Comparison of ENCODE assay signal across 1 cellular context in genomic region chrX:154411322-154411980, GRCh38.
A peak's percentile ranks its signal among the peaks of the same experiment; 100 is the strongest.
TF ChIP-seq lines count a peak whose summit lies in the region.

Gene TAFAZZIN (plus strand): TSS chrX:154411539. CDS start chrX:154411844, 305 bp downstream.

TF ChIP-seq in HepG2, 621 proteins besides CTCF, POLR2A, EP300 and RAD21 (continued from another document and continues in another):
- no peak for TF ChIP-seq ARID5B (CRISPR knock-in tag; IDR thresholded peaks at IDR 0.05)
- TF ChIP-seq ATF6 (CRISPR knock-in tag; conservative IDR thresholded peaks at IDR 0.05): no peak
- TF ChIP-seq ZNF576 (CRISPR knock-in tag; IDR thresholded peaks at IDR 0.05): no peak
- no peak for TF ChIP-seq KAT2B (IDR thresholded peaks at IDR 0.05; ENCODE audit: borderline replicate concordance, low read depth, low read length)
- TF ChIP-seq GABPB1 (CRISPR knock-in tag; IDR thresholded peaks at IDR 0.05): peak; percentile 84
- peak; percentile 57; the same call in 1 of the 2 replicates for TF ChIP-seq POLR2G (IDR thresholded peaks at IDR 0.05; ENCODE audit: low read depth, low read length)
- TF ChIP-seq ZBED4 (CRISPR knock-in tag; IDR thresholded peaks at IDR 0.05; ENCODE audit: borderline replicate concordance): no peak
- no peak for TF ChIP-seq HINFP (CRISPR knock-in tag; IDR thresholded peaks at IDR 0.05; ENCODE audit: low read depth)
- no peak for TF ChIP-seq ZNF839 (CRISPR knock-in tag; IDR thresholded peaks at IDR 0.05; ENCODE audit: borderline replicate concordance)
- TF ChIP-seq ZMYM4 (CRISPR knock-in tag; IDR thresholded peaks at IDR 0.05): no peak
- TF ChIP-seq KIAA2018 (CRISPR knock-in tag; IDR thresholded peaks at IDR 0.05; ENCODE audit: borderline replicate concordance): no peak
- peak; percentile 74 for TF ChIP-seq ZFX (CRISPR knock-in tag; IDR thresholded peaks at IDR 0.05; ENCODE audit: low read depth)
- no peak for TF ChIP-seq ZBTB21 (CRISPR knock-in tag; IDR thresholded peaks at IDR 0.05)
- 0 out of 2 replicates have a peak, but pooled peaks have one; percentile 40 for TF ChIP-seq ZBTB14 (CRISPR knock-in tag; IDR thresholded peaks at IDR 0.05)
- no peak for TF ChIP-seq HOXA7 (CRISPR knock-in tag; IDR thresholded peaks at IDR 0.05)
- TF ChIP-seq ZFP36L2 (CRISPR knock-in tag; IDR thresholded peaks at IDR 0.05): no peak
- TF ChIP-seq MAF1 (CRISPR knock-in tag; IDR thresholded peaks at IDR 0.05; ENCODE audit: borderline replicate concordance): no peak
- no peak for TF ChIP-seq SRSF4 (IDR thresholded peaks at IDR 0.05; ENCODE audit: low read depth, low read length, poor library complexity, severe bottlenecking)
- no peak; the same call in 1 of the 2 replicates for TF ChIP-seq SP2 (CRISPR knock-in tag; IDR thresholded peaks at IDR 0.05)
- TF ChIP-seq ATF3 (CRISPR knock-in tag; IDR thresholded peaks at IDR 0.05): no peak
- no peak; the same call in 1 of the 2 replicates for TF ChIP-seq ZNF460 (CRISPR knock-in tag; IDR thresholded peaks at IDR 0.05; ENCODE audit: borderline replicate concordance)
- TF ChIP-seq SATB2 (CRISPR knock-in tag; IDR thresholded peaks at IDR 0.05): no peak
- no peak for TF ChIP-seq WIZ (CRISPR knock-in tag; IDR thresholded peaks at IDR 0.05)
- TF ChIP-seq ZMYM3 (CRISPR knock-in tag; IDR thresholded peaks at IDR 0.05): no peak
- TF ChIP-seq ZNF510 (CRISPR knock-in tag; IDR thresholded peaks at IDR 0.05; ENCODE audit: low read depth): no peak
- no peak for TF ChIP-seq ZNF276 (CRISPR knock-in tag; IDR thresholded peaks at IDR 0.05; ENCODE audit: low read depth)
- no peak for TF ChIP-seq TERF1 (CRISPR knock-in tag; IDR thresholded peaks at IDR 0.05)
- TF ChIP-seq ZNF777 (CRISPR knock-in tag; IDR thresholded peaks at IDR 0.05): 0 out of 2 replicates have a peak, but pooled peaks have one; percentile 19
